9 cellular contexts compared by ENCODE assay signal in genomic region chr11:14308114-14308896, GRCh38. TPM values are rescaled to one million over a fixed set of nuclear protein-coding genes. Genes with fewer than 3 reads are reported as not detected.
A peak's percentile ranks its signal among the peaks of the same experiment; 100 is the strongest.
DNase-seq lines count a peak whose midpoint lies in the region; FAIRE-seq and TF ChIP-seq lines count a peak whose summit lies in the region.
"Had no signal": no experiment of that assay in that cellular context is flagged by ENCODE, and none has a peak within 500 bp of the region (broad histone marks: within the 10 kb centered on the region; RNA-seq: fewer than 3 reads in every experiment).

No MANE protein-coding gene starts in this region.

- no peaks in the 10 kb centered on the region for H3K36me3 ChIP-seq in ascending aorta
- H3K36me3 ChIP-seq in kidney (ENCODE audit: control insufficient read depth in 1 of 2, insufficient read depth in 2 of 2, low read length in 2 of 2): no peaks in the 10 kb centered on the region
- H3K36me3 ChIP-seq: BLaER1 had no signal

- WGBS in H9 (ENCODE audit: extremely low coverage, insufficient read length, low lambda C conversion rate): no CpG with 5 or more reads among the region's 5 CpGs

- H4K8ac ChIP-seq in H9 (replicated peaks; ENCODE audit: insufficient read length, low read depth, low read length): no peak overlapping the region

- peak overlapping the region in 1 of 3 experiments; percentile 40; a peak in 1 of 7 replicates for H3K27ac Mint-ChIP-seq in H9
- no peak overlapping the region for H3K27ac Mint-ChIP-seq in T-helper 2 cell treated with Interferon-gamma antibody and Interleukin-4, amounts not matched to agents 5 μg/mL and 100 μg/mL, for 36 hours

- no peak overlapping the region for H4K91ac ChIP-seq in H9 (ENCODE audit: insufficient read length, low read depth, low read length)

- H3K23ac ChIP-seq in H9 (ENCODE audit: insufficient read length, low read depth, low read length): no peak overlapping the region

- no peak overlapping the region for H3K14ac ChIP-seq in H9 (ENCODE audit: insufficient read depth, low read length)

- H3T11ph ChIP-seq in H9 (ENCODE audit: low read length): no peak overlapping the region

- no peak overlapping the region for H3K27ac ChIP-seq in H9 (ENCODE audit: insufficient read length, low read depth, low read length)
- H3K27ac ChIP-seq in ascending aorta: no peak overlapping the region
- H3K27ac ChIP-seq in kidney (ENCODE audit: low read depth in 2 of 2, low read length in 2 of 2): no peak overlapping the region
- H3K27ac ChIP-seq: BLaER1 had no signal

- no peak overlapping the region for H2AK5ac ChIP-seq in H9 (ENCODE audit: insufficient read length, low read length)

- no peak overlapping the region for H2BK5ac ChIP-seq in H9 (ENCODE audit: insufficient read length, low read length)

- H2BK120ac ChIP-seq in H9 (ENCODE audit: low read depth, low read length, poor library complexity, severe bottlenecking): no peak overlapping the region

- H2BK15ac ChIP-seq in H9 (ENCODE audit: low read depth, low read length): no peak overlapping the region

- H3K79me2 ChIP-seq in H9 (ENCODE audit: insufficient read depth, low read length): peaks cover 70% of the 10 kb centered on the region; the same call in 1 of the 2 replicates

- H4K20me1 ChIP-seq in H9 (ENCODE audit: control insufficient read depth, insufficient read depth, insufficient read length): no peaks in the 10 kb centered on the region

- no peak overlapping the region for H3K4ac ChIP-seq in H9 (ENCODE audit: low read depth, low read length)

- peaks cover 24% of the 10 kb centered on the region; the same call in 1 of the 2 replicates for H3K4me1 ChIP-seq in H9 (ENCODE audit: insufficient read depth, low read length)
- H3K4me1 ChIP-seq in ascending aorta: peaks cover 0 to 30% of the 10 kb centered on the region in 2 donors
- peaks cover 7 to 11% of the 10 kb centered on the region in 2 donors for H3K4me1 ChIP-seq in kidney (ENCODE audit: control insufficient read depth in 1 of 2, insufficient read depth in 1 of 2, low read depth in 1 of 2, low read length in 2 of 2)

- TF ChIP-seq CTCF in H9 (conservative IDR thresholded peaks at IDR 0.05): peak; percentile 69
- TF ChIP-seq CTCF in ascending aorta (IDR thresholded peaks at IDR 0.05): peak in 2 of 3 experiments; percentile 53 to 57
- peak; percentile 42 for TF ChIP-seq CTCF in kidney (IDR thresholded peaks at IDR 0.05; ENCODE audit: borderline replicate concordance, extremely low read depth, insufficient read depth)

- no peaks in the 10 kb centered on the region for H3K23me2 ChIP-seq in H9 (ENCODE audit: insufficient read length, low read depth, low read length, poor library complexity, severe bottlenecking)

- peak; percentile 19 for DNase-seq in NCI-H1092 treated with DMSO at 0.1 percent for 48 hours (lab: John Stamatoyannopoulos, UW)
- no peak for DNase-seq in NCI-H1092 (lab: John Stamatoyannopoulos, UW)
- DNase-seq in H9: no peak
- DNase-seq in NCI-H1105 treated with DMSO at 0.1 percent for 48 hours (lab: John Stamatoyannopoulos, UW): peak; percentile 38
- DNase-seq in ascending aorta (ENCODE audit: low spot score in 2 of 2): no peak
- DNase-seq in kidney: no peak
- DNase-seq in T-helper 2 cell treated with Interferon-gamma antibody and Interleukin-4, amounts not matched to agents 5 μg/mL and 100 μg/mL, for 36 hours (ENCODE audit: low spot score): no peak
- no peak for DNase-seq in activated gamma-delta T cell treated with Interleukin-2 at 50 U/mL for 16 hours

- no peak overlapping the region for H2BK20ac ChIP-seq in H9 (ENCODE audit: low read depth, low read length, poor library complexity, severe bottlenecking)

- no peak overlapping the region for H3K4me2 ChIP-seq in H9 (ENCODE audit: insufficient read depth, insufficient read length, low read length)
- H3K4me2 ChIP-seq: BLaER1 had no signal

- H3K18ac ChIP-seq in H9 (ENCODE audit: insufficient read length, low read depth, low read length): no peak overlapping the region

- peaks cover 12% of the 10 kb centered on the region for H3K79me1 ChIP-seq in H9 (ENCODE audit: insufficient read depth, low read depth, low read length, poor library complexity, severe bottlenecking)

- no peak overlapping the region for H3K56ac ChIP-seq in H9 (ENCODE audit: insufficient read length, low read depth, low read length)

- H3K36me3 Mint-ChIP-seq in H9 (ENCODE audit: insufficient read depth in 1 of 3, low read depth in 3 of 3): no peaks in the 10 kb centered on the region
- no peaks in the 10 kb centered on the region for H3K36me3 Mint-ChIP-seq in T-helper 2 cell treated with Interferon-gamma antibody and Interleukin-4, amounts not matched to agents 5 μg/mL and 100 μg/mL, for 36 hours (ENCODE audit: low read depth)

- intact Hi-C loops in ascending aorta (cut with DNase I) (no loop called here), kidney (cut with DNase I) (no loop called here)

- peaks cover 32 to 51% of the 10 kb centered on the region in 2 experiments for H3K4me1 Mint-ChIP-seq in H9
- peaks cover 10% of the 10 kb centered on the region for H3K4me1 Mint-ChIP-seq in T-helper 2 cell treated with Interferon-gamma antibody and Interleukin-4, amounts not matched to agents 5 μg/mL and 100 μg/mL, for 36 hours (ENCODE audit: low read depth)

- H2BK12ac ChIP-seq in H9 (ENCODE audit: insufficient read length, low read depth, low read length): no peak overlapping the region

- H3K4me3 ChIP-seq in ascending aorta (no peak overlapping the region), kidney (ENCODE audit: low read length in 2 of 2) (peak overlapping the region in 1 of 2 donors; percentile 10)
- H3K4me3 ChIP-seq: BLaER1 had no signal

- H3K27me3 Mint-ChIP-seq in H9 (ENCODE audit: low read depth): no peaks in the 10 kb centered on the region
- no peaks in the 10 kb centered on the region for H3K27me3 Mint-ChIP-seq in T-helper 2 cell treated with Interferon-gamma antibody and Interleukin-4, amounts not matched to agents 5 μg/mL and 100 μg/mL, for 36 hours (ENCODE audit: low read depth)

- no peak for FAIRE-seq in kidney (lab: Jason Lieb, UNC)

- H3K4me3 Mint-ChIP-seq in H9: no peak overlapping the region
- H3K4me3 Mint-ChIP-seq in T-helper 2 cell treated with Interferon-gamma antibody and Interleukin-4, amounts not matched to agents 5 μg/mL and 100 μg/mL, for 36 hours: no peak overlapping the region

- H3K9me3 ChIP-seq in H9 (ENCODE audit: control insufficient read depth, low read depth, low read length): no peaks in the 10 kb centered on the region
- no peaks in the 10 kb centered on the region for H3K9me3 ChIP-seq in ascending aorta
- no peaks in the 10 kb centered on the region for H3K9me3 ChIP-seq in kidney (ENCODE audit: control insufficient read depth in 1 of 2, low read length in 2 of 2)
- H3K9me3 ChIP-seq: BLaER1 had no signal

- no peaks in the 10 kb centered on the region for H3K9me3 Mint-ChIP-seq in H9
- H3K9me3 Mint-ChIP-seq in T-helper 2 cell treated with Interferon-gamma antibody and Interleukin-4, amounts not matched to agents 5 μg/mL and 100 μg/mL, for 36 hours: no peaks in the 10 kb centered on the region

- no peak overlapping the region for H4K5ac ChIP-seq in H9 (ENCODE audit: insufficient read length, low read depth, low read length)

- H2AFZ ChIP-seq in H9 (ENCODE audit: low read length): no peak overlapping the region

- H3K9ac ChIP-seq in H9 (ENCODE audit: extremely low read depth, insufficient read length, low read length) (no peak overlapping the region), kidney (ENCODE audit: low read length in 2 of 2) (no peak overlapping the region)
- H3K9ac ChIP-seq: BLaER1 had no signal

- H3K27me3 ChIP-seq in H9 (ENCODE audit: insufficient read depth, low read length): no peaks in the 10 kb centered on the region
- H3K27me3 ChIP-seq in ascending aorta: no peaks in the 10 kb centered on the region
- H3K27me3 ChIP-seq: BLaER1 had no signal

RNA-seq across cellular contexts. Expression of gene RRAS2, which starts 50.7 kb away (rescaled TPM):
- total RNA-seq in H9 (2021) (154 and 158 TPM in 2 replicates), ascending aorta (28.1 TPM), kidney (33.2 TPM)
- 23.3 TPM for polyA plus RNA-seq in kidney (ENCODE audit: insufficient read depth, low read depth, low replicate concordance)

Comparison
In these comparisons a context has a peak if more than half of its experiments do, and no peak if none do; other contexts are left out.
1. DNase-seq: peak in NCI-H1092 treated with DMSO at 0.1 percent for 48 hours (single experiment) and NCI-H1105 treated with DMSO at 0.1 percent for 48 hours (single experiment); none in NCI-H1092 (single experiment), H9 (single experiment), ascending aorta (0 of 2), kidney (single experiment), T-helper 2 cell treated with Interferon-gamma antibody and Interleukin-4, amounts not matched to agents 5 μg/mL and 100 μg/mL, for 36 hours (single experiment) and activated gamma-delta T cell treated with Interleukin-2 at 50 U/mL for 16 hours (single experiment).
2. Peak in every context shown above with its lines, with median percentiles within 50 percentile points of each other: CTCF ChIP-seq.